14 cellular contexts compared by ENCODE assay signal in genomic region chr1:160115545-160116276, GRCh38. TPM values are rescaled to one million over a fixed set of nuclear protein-coding genes. Genes with fewer than 3 reads are reported as not detected.
DNase-seq lines count a peak whose midpoint lies in the region; ATAC-seq and TF ChIP-seq lines count a peak whose summit lies in the region.
"Had no signal": no experiment of that assay in that cellular context is flagged by ENCODE, and none has a peak within 500 bp of the region (broad histone marks: within the 10 kb centered on the region; RNA-seq: fewer than 3 reads in every experiment).

ATP1A2 (plus strand) TSS chr1:160115759; CDS start chr1:160115862, 103 bp downstream.

- peak; percentile 12 for TF ChIP-seq POLR2A in transverse colon (IDR thresholded peaks at IDR 0.05)

- no peaks in the 10 kb centered on the region for H3K27me3 ChIP-seq in transverse colon

- H3K27me3 Mint-ChIP-seq in nephron progenitor cell (ENCODE audit: low read depth, poor library complexity): peaks cover 13% of the 10 kb centered on the region

- peaks cover 0 to 7% (median 1%) of the 10 kb centered on the region in 4 donors for H3K4me1 ChIP-seq in transverse colon

- no peak for DNase-seq in left cardiac atrium
- DNase-seq in nephron progenitor cell: peak; percentile 66
- DNase-seq in transverse colon: no peak
- DNase-seq: CD8-positive, alpha-beta T cell; GM23248; Karpas-422; NCI-H2171 treated with DMSO at 0.1 percent for 48 hours; stimulated activated naive CD4-positive, alpha-beta T cell treated with Interleukin-2 at 50 U/mL for 16 hours had no signal

- no peaks in the 10 kb centered on the region for H3K36me3 ChIP-seq in transverse colon

- peak; percentile 65 to 66 for ATAC-seq in left cardiac atrium
- no peak for ATAC-seq in HG03521 (IDR thresholded peaks at IDR 0.05; ENCODE audit: unreplicated experiment)
- no peak for ATAC-seq in HG02763 (IDR thresholded peaks at IDR 0.05; ENCODE audit: unreplicated experiment)
- no peak for ATAC-seq in GM21367 (IDR thresholded peaks at IDR 0.05; ENCODE audit: unreplicated experiment)
- ATAC-seq in GM21723 (IDR thresholded peaks at IDR 0.05; ENCODE audit: unreplicated experiment): no peak
- ATAC-seq: CD8-positive, alpha-beta T cell had no signal

- intact Hi-C loops in left cardiac atrium (cut with DNase I): no loop called here
- intact Hi-C loops in transverse colon (cut with DNase I; ENCODE audit: low total_unique reads): no loop called here

- peak within 1 kb of the TSS; percentile 50 for H3K27ac Mint-ChIP-seq in nephron progenitor cell
- H3K27ac Mint-ChIP-seq: CD8-positive, alpha-beta T cell; memory B cell had no signal

- H3K36me3 Mint-ChIP-seq in nephron progenitor cell (ENCODE audit: low read depth): no peaks in the 10 kb centered on the region
- H3K36me3 Mint-ChIP-seq: CD8-positive, alpha-beta T cell; memory B cell had no signal

- TF ChIP-seq EP300 in transverse colon (IDR thresholded peaks at IDR 0.05; ENCODE audit: low read depth): no peak

- H3K4me3 ChIP-seq in transverse colon: peak within 1 kb of the TSS in 3 of 4 donors; percentile 20 to 32 (median 24)
- H3K4me3 ChIP-seq: GM23248 had no signal

- 43 to 52% methylated on average over 7 to 14 of the region's 16 CpGs for WGBS in transverse colon (ENCODE audit: low coverage in 1 of 2), 2 donors

- H3K27ac ChIP-seq in angular gyrus (ENCODE audit: low read depth, low read length): peak within 1 kb of the TSS; percentile 91
- H3K27ac ChIP-seq in transverse colon: peak within 1 kb of the TSS; percentile 57 to 86 (median 73)
- H3K27ac ChIP-seq: GM23248 had no signal

- in situ Hi-C loops in transverse colon (cut with MboI; ENCODE audit: low pct_ligation_motif_present in 1 of 4, low pct_unique_long_range_greater_than_20kb in 1 of 4, low sequenced_read_pairs in 3 of 4): no loop called here

- H3K9me3 Mint-ChIP-seq in nephron progenitor cell: no peaks in the 10 kb centered on the region
- H3K9me3 Mint-ChIP-seq: CD8-positive, alpha-beta T cell; memory B cell had no signal

- H3K4me1 Mint-ChIP-seq in nephron progenitor cell: peaks cover 83% of the 10 kb centered on the region
- H3K4me1 Mint-ChIP-seq: memory B cell had no signal

- H3K4me3 Mint-ChIP-seq in nephron progenitor cell: peak within 1 kb of the TSS; percentile 82
- H3K4me3 Mint-ChIP-seq: CD8-positive, alpha-beta T cell; memory B cell had no signal

- no peak for TF ChIP-seq CTCF in nephron progenitor cell (IDR thresholded peaks at IDR 0.05)
- no peak for TF ChIP-seq CTCF in transverse colon (IDR thresholded peaks at IDR 0.05)

- no peaks in the 10 kb centered on the region for H3K9me3 ChIP-seq in transverse colon

RNA-seq across cellular contexts. Expression of gene ATP1A2, which starts in this region (rescaled TPM):
- total RNA-seq in left cardiac atrium: 100 to 1,000 TPM; 114 to 176 TPM
- 10 to 100 TPM; 11.4 to 40.8 (median 23.1) TPM for total RNA-seq in transverse colon
- total RNA-seq: CD8-positive, alpha-beta T cell had no signal

Comparison
In these comparisons a context has a peak if more than half of its experiments do, and no peak if none do; other contexts are left out.
1. ATAC-seq: peak in left cardiac atrium (2 of 2); none in HG03521 (single experiment), HG02763 (single experiment), GM21367 (single experiment) and GM21723 (single experiment).